ENCODE assay signal across 9 cellular contexts in the genomic region with DNA sequence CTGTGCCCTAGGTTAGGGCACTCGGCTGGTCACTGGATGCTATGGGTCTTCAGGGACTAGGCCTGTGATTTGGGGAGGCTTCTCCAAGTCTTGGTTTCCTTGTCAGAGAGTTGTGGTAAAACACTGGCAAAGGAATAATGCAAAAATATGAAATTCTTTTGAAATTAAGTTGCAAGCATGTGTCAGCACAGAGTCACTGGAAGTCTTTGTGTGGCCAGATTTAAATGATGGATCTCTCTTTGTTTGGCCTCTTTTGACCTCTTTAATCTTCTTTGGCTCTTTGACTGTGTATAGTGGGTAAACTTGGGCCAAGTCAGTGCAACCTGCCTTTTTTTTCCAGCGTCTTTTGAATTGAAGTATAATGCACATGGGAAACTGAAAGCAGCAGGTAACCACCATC. TPM values are rescaled to one million over a fixed set of nuclear protein-coding genes. Genes with fewer than 3 reads are reported as not detected.
DNase-seq lines count a peak whose midpoint lies in the region; ATAC-seq and TF ChIP-seq lines count a peak whose summit lies in the region.
"Had no signal": no experiment of that assay in that cellular context is flagged by ENCODE, and none has a peak within 500 bp of the region (broad histone marks: within the 10 kb centered on the region; RNA-seq: fewer than 3 reads in every experiment).

No MANE protein-coding gene starts in this region.

- no peaks in the 10 kb centered on the region for H3K9me3 Mint-ChIP-seq in WTC11
- H3K9me3 Mint-ChIP-seq: neural crest cell had no signal

- H3K9ac ChIP-seq in mucosa of rectum (ENCODE audit: low read depth in 1 of 2, low read length in 2 of 2), result peak overlapping the region in 1 of 2 donors; percentile 60

- H3K27me3 Mint-ChIP-seq in WTC11 (ENCODE audit: low read depth), result no peaks in the 10 kb centered on the region

- peaks cover 98% of the 10 kb centered on the region for H3K4me1 Mint-ChIP-seq in WTC11

- POLR2A ChIA-PET in WTC11 (lab: Charles Lee), result interaction anchor here (0.7 to 2.0 kb wide), 2 partner anchors 9 to 11 kb away, joined by 3 to 6 read pairs; no protein-coding TSS in a partner anchor

- peak overlapping the region; percentile 79 to 83 for H3K27ac ChIP-seq in right atrium auricular region
- H3K27ac ChIP-seq in mucosa of rectum (ENCODE audit: low read depth in 2 of 2, low read length in 2 of 2), result peak overlapping the region; percentile 89 to 92
- peak overlapping the region; percentile 79 for H3K27ac ChIP-seq in urinary bladder (ENCODE audit: low read depth)

- no peak for ATAC-seq in Right ventricle myocardium superior (ENCODE audit: poor library complexity)
- ATAC-seq in WTC11, result no peak
- no peak for ATAC-seq in GM21786 (IDR thresholded peaks at IDR 0.05; ENCODE audit: unreplicated experiment)

- H3K27me3 ChIP-seq in right atrium auricular region (no peaks in the 10 kb centered on the region), mucosa of rectum (ENCODE audit: control insufficient read depth in 2 of 2, insufficient read depth in 2 of 2, low read length in 2 of 2) (no peaks in the 10 kb centered on the region)

- no peak overlapping the region for H3K4me3 Mint-ChIP-seq in WTC11
- H3K4me3 Mint-ChIP-seq: neural crest cell had no signal

- peaks cover 0 to 74% of the 10 kb centered on the region in 2 donors for H3K4me1 ChIP-seq in right atrium auricular region
- peaks cover 63 to 77% of the 10 kb centered on the region in 2 donors for H3K4me1 ChIP-seq in mucosa of rectum (ENCODE audit: control insufficient read depth in 2 of 2, insufficient read depth in 2 of 2, low read length in 2 of 2)
- peaks cover 9% of the 10 kb centered on the region for H3K4me1 ChIP-seq in urinary bladder (ENCODE audit: insufficient read depth)

- 75% methylated on average over 2 of the region's 2 CpGs for WGBS in urinary bladder

- intact Hi-C loops in Right ventricle myocardium superior (cut with DNase I), result no loop called here

- DNase-seq in right atrium auricular region (ENCODE audit: low spot score), result no peak
- DNase-seq in Right ventricle myocardium superior, result no peak
- no peak for DNase-seq in WTC11 (ENCODE audit: low spot score)
- DNase-seq in OCI-M2 (lab: John Stamatoyannopoulos, UW; ENCODE audit: unreplicated experiment), result no peak
- no peak for DNase-seq in NCI-H524 treated with DMSO at 0.1 percent for 48 hours (lab: John Stamatoyannopoulos, UW)

- H3K36me3 ChIP-seq in right atrium auricular region, result no peaks in the 10 kb centered on the region
- H3K36me3 ChIP-seq in mucosa of rectum (ENCODE audit: control insufficient read depth in 2 of 2, insufficient read depth in 2 of 2, low read length in 2 of 2), result no peaks in the 10 kb centered on the region
- no peaks in the 10 kb centered on the region for H3K36me3 ChIP-seq in urinary bladder (ENCODE audit: insufficient read depth)

- CTCF ChIA-PET in WTC11 (lab: Charles Lee), result interaction anchor here (1.4 to 1.8 kb wide), 2 partner anchors 9 to 11 kb away, joined by 4 to 9 read pairs; no protein-coding TSS in a partner anchor

- H3K9me3 ChIP-seq in right atrium auricular region (no peaks in the 10 kb centered on the region), mucosa of rectum (ENCODE audit: control insufficient read depth in 2 of 2, low read length in 2 of 2) (no peaks in the 10 kb centered on the region)

- TF ChIP-seq CTCF in right atrium auricular region (IDR thresholded peaks at IDR 0.05), result no peak
- TF ChIP-seq CTCF in WTC11 (IDR thresholded peaks at IDR 0.05), result no peak

- peak overlapping the region; percentile 10 for H3K27ac Mint-ChIP-seq in WTC11

- H3K4me3 ChIP-seq in right atrium auricular region (no peak overlapping the region), mucosa of rectum (ENCODE audit: low read length in 2 of 2) (peak overlapping the region in 1 of 2 donors; percentile 51), urinary bladder (ENCODE audit: low read depth, low read length) (no peak overlapping the region)

- H3K36me3 Mint-ChIP-seq in WTC11, result peaks cover under 1% of the 10 kb centered on the region

TF ChIP-seq in WTC11, 78 proteins besides CTCF, POLR2A, EP300 and RAD21:
- TF ChIP-seq HMGA2 (CRISPR knock-in tag; IDR thresholded peaks at IDR 0.05) (no peak), TEAD4 (CRISPR knock-in tag; IDR thresholded peaks at IDR 0.05) (no peak), NR1H2 (CRISPR knock-in tag; IDR thresholded peaks at IDR 0.05) (no peak), ZNF219 (CRISPR knock-in tag; IDR thresholded peaks at IDR 0.05; ENCODE audit: borderline replicate concordance) (no peak), GABPB1 (CRISPR knock-in tag; IDR thresholded peaks at IDR 0.05) (no peak)
- TF ChIP-seq, protein P1, sequence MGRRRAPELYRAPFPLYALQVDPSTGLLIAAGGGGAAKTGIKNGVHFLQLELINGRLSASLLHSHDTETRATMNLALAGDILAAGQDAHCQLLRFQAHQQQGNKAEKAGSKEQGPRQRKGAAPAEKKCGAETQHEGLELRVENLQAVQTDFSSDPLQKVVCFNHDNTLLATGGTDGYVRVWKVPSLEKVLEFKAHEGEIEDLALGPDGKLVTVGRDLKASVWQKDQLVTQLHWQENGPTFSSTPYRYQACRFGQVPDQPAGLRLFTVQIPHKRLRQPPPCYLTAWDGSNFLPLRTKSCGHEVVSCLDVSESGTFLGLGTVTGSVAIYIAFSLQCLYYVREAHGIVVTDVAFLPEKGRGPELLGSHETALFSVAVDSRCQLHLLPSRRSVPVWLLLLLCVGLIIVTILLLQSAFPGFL (CRISPR knock-in tag; IDR thresholded peaks at IDR 0.05; ENCODE audit: borderline replicate concordance), result no peak
- TF ChIP-seq, protein P2, sequence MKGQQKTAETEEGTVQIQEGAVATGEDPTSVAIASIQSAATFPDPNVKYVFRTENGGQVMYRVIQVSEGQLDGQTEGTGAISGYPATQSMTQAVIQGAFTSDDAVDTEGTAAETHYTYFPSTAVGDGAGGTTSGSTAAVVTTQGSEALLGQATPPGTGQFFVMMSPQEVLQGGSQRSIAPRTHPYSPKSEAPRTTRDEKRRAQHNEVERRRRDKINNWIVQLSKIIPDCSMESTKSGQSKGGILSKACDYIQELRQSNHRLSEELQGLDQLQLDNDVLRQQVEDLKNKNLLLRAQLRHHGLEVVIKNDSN (CRISPR knock-in tag; IDR thresholded peaks at IDR 0.05), result no peak
- TF ChIP-seq, protein P3, sequence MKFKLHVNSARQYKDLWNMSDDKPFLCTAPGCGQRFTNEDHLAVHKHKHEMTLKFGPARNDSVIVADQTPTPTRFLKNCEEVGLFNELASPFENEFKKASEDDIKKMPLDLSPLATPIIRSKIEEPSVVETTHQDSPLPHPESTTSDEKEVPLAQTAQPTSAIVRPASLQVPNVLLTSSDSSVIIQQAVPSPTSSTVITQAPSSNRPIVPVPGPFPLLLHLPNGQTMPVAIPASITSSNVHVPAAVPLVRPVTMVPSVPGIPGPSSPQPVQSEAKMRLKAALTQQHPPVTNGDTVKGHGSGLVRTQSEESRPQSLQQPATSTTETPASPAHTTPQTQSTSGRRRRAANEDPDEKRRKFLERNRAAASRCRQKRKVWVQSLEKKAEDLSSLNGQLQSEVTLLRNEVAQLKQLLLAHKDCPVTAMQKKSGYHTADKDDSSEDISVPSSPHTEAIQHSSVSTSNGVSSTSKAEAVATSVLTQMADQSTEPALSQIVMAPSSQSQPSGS (CRISPR knock-in tag; IDR thresholded peaks at IDR 0.05; ENCODE audit: borderline replicate concordance, low read depth), result no peak

RNA-seq across cellular contexts. Expression of a gene that starts 12.1 kb away (rescaled TPM):
- total RNA-seq in right atrium auricular region, result 1 to 10 TPM; 3.4 to 8.1 TPM
- 4.1 TPM for total RNA-seq in Right ventricle myocardium superior
- total RNA-seq in WTC11 (2021), result 61.6 to 74.5 TPM (median 73.9 TPM) in 3 replicates
- total RNA-seq in urinary bladder, result 9.7 TPM
- polyA plus RNA-seq in urinary bladder, result 8.2 TPM
